In the genomic region with DNA sequence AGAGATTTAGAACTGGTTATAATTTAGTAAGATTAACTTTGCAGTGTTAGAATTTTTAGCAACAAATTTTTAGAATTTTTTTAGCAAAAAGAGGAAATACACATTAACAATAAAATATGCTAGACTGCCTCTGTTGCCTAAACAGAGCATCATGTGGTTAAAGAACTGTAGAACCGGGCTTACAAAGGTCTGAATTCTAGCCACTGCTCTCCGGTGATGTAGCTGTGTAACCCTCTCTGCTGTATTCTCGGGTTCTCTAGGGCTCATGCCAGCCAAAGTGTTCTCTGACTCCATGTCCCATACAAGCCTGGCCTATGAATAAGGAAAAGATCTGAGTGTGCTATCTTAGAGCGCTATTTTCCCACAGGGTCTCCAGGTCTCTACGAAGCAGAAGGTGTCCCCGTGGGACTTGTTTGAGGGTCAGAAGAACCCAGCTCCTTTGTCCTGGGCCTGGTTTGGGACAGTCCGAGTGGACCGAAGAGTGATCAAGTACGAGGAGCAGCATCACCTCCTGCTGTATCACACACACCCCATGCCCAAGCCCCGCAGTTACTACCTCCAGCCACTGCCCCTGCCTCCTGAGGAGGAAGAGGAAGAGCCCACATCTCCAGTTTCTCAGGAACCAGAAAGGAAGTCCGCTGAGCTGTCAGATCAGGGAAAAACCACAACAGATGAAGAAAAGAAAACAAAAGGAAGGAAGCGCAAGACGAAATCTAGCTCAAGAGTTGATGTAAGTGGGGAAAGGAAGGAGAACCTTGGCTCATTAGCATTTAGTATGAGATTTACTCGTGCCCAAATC, we compare ENCODE assay signal across 1 cellular context.
TF ChIP-seq lines count a peak whose summit lies in the region.

No MANE protein-coding gene starts in this region.

TF ChIP-seq in GM23338, 12 proteins besides CTCF, POLR2A, EP300 and RAD21 (continued from another document):
- TF ChIP-seq, protein P1, sequence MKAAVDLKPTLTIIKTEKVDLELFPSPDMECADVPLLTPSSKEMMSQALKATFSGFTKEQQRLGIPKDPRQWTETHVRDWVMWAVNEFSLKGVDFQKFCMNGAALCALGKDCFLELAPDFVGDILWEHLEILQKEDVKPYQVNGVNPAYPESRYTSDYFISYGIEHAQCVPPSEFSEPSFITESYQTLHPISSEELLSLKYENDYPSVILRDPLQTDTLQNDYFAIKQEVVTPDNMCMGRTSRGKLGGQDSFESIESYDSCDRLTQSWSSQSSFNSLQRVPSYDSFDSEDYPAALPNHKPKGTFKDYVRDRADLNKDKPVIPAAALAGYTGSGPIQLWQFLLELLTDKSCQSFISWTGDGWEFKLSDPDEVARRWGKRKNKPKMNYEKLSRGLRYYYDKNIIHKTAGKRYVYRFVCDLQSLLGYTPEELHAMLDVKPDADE (IDR thresholded peaks at IDR 0.05), result no peak
